ENCODE assay signal across 8 cellular contexts in genomic region chr12:11718768-11719253, GRCh38.
DNase-seq lines count a peak whose midpoint lies in the region; ATAC-seq and TF ChIP-seq lines count a peak whose summit lies in the region.

No MANE protein-coding gene starts in this region.

- H4K91ac ChIP-seq in IMR-90 (ENCODE audit: insufficient read depth, low read depth, low read length) = peak overlapping the region; percentile 72

- no peak for TF ChIP-seq POLR2A in IMR-90 (IDR thresholded peaks at IDR 0.05; ENCODE audit: low read depth, low read length)

- in situ Hi-C loops in IMR-90 (cut with MboI; ENCODE audit: low sequenced_read_pairs) = loop anchor here (25.0 kb wide), 1 partner anchor 993 kb away; the partner anchor contains the start of gene CDKN1B

- dilution Hi-C loops in IMR-90 (cut with HindIII; ENCODE audit: low sequenced_read_pairs, unreplicated experiment) = no loop called here

- H3K4ac ChIP-seq in IMR-90 (ENCODE audit: low read depth, low read length) = peak overlapping the region; percentile 86

- intact Hi-C loops in IMR-90 (cut with micrococcal nuclease) = loop anchor here (2.0 kb wide), 2 partner anchors 40 to 68 kb away; no protein-coding TSS in a partner anchor

- H2AK5ac ChIP-seq in IMR-90 (ENCODE audit: low read depth, low read length) = peak overlapping the region; percentile 95

- peaks cover 27% of the 10 kb centered on the region for H3K4me1 ChIP-seq in IMR-90 (ENCODE audit: control insufficient read depth, insufficient read depth, low read length)
- peaks cover 42% of the 10 kb centered on the region for H3K4me1 ChIP-seq in mesodermal cell (ENCODE audit: control insufficient read depth, insufficient read depth, low read length, poor library complexity, severe bottlenecking)

- peak overlapping the region; percentile 75; the same call in 2 of the 3 replicates for H2BK15ac ChIP-seq in IMR-90 (ENCODE audit: low read depth, low read length)

- peak; percentile 65 for DNase-seq in AG10803 (ENCODE audit: low read depth)
- DNase-seq in IMR-90 = peak; percentile 90
- peak; percentile 43 for DNase-seq in dedifferentiated amniotic fluid mesenchymal stem cell (ENCODE audit: extremely low spot score)
- DNase-seq in NCI-H345 treated with DMSO at 0.1 percent for 48 hours (lab: John Stamatoyannopoulos, UW; ENCODE audit: unreplicated experiment) = no peak
- DNase-seq in ecto neural progenitor cell (ENCODE audit: low spot score) = no peak
- no peak for DNase-seq in NK-92 (lab: John Stamatoyannopoulos, UW; ENCODE audit: unreplicated experiment)
- DNase-seq in NCI-H2029 (lab: John Stamatoyannopoulos, UW) = no peak

- H2AK9ac ChIP-seq in IMR-90 (replicated peaks; ENCODE audit: low read depth, low read length, poor library complexity) = peak overlapping the region; percentile 71

- H2AFZ ChIP-seq in IMR-90 (replicated peaks; ENCODE audit: low read length, poor library complexity) = peak overlapping the region; percentile 71

- peak overlapping the region; percentile 69 to 74 for H4K8ac ChIP-seq in IMR-90 (ENCODE audit: low read depth in 2 of 2, low read length in 2 of 2)

- H3K36me3 ChIP-seq in IMR-90 (ENCODE audit: control insufficient read depth, insufficient read depth, low read length) (peaks cover 1% of the 10 kb centered on the region; the same call in 1 of the 2 replicates), mesodermal cell (ENCODE audit: control insufficient read depth, insufficient read depth, low read length) (peaks cover 25% of the 10 kb centered on the region)

- peak overlapping the region; percentile 77 for H4K5ac ChIP-seq in IMR-90 (ENCODE audit: low read depth, low read length)

- H3K18ac ChIP-seq in IMR-90 (ENCODE audit: low read depth, low read length) = peak overlapping the region; percentile 60

- CTCF ChIA-PET in IMR-90 (lab: Yijun Ruan, JAX) = no interaction called here

- H3K9me1 ChIP-seq in IMR-90 (ENCODE audit: insufficient read depth, low read length) = peaks cover 18% of the 10 kb centered on the region

- H3K9ac ChIP-seq in IMR-90 (ENCODE audit: low read depth, low read length) = peak overlapping the region; percentile 36

- no peaks in the 10 kb centered on the region; the same call in 1 of the 2 replicates for H4K20me1 ChIP-seq in IMR-90 (ENCODE audit: insufficient read depth, low read length)

- H3K56ac ChIP-seq in IMR-90 (ENCODE audit: extremely low read depth, insufficient read depth, low read length) = peak overlapping the region; percentile 93

- no TSS peak for BruUV-seq in IMR-90 (replicated peaks; lab: Mats Ljungman, UMichigan)

- H3K4me2 ChIP-seq in IMR-90 (ENCODE audit: low read depth, low read length) = peak overlapping the region; percentile 30; the same call in 1 of the 2 replicates

- peak overlapping the region; percentile 83 for H2BK5ac ChIP-seq in IMR-90 (ENCODE audit: low read depth, low read length, poor library complexity, severe bottlenecking)

- peak overlapping the region; percentile 91 for H2BK120ac ChIP-seq in IMR-90 (ENCODE audit: low read depth, low read length)

- H3K79me1 ChIP-seq in IMR-90 (ENCODE audit: low read depth in 1 of 2, low read length in 2 of 2) = peaks cover 30 to 89% of the 10 kb centered on the region in 2 experiments

- WGBS in IMR-90 (ENCODE audit: extremely low coverage in 2 of 2, insufficient read length in 1 of 2), 2 experiments = no CpG with 5 or more reads among the region's 6 CpGs
- 46 to 60% methylated on average over 5 to 6 of the region's 6 CpGs for WGBS in mesodermal cell (ENCODE audit: insufficient coverage in 2 of 2), 2 experiments

- H3K4me3 ChIP-seq in AG10803 (ENCODE audit: low read length) (no peak overlapping the region), IMR-90 (ENCODE audit: insufficient read depth, low read depth, low read length) (no peak overlapping the region), mesodermal cell (ENCODE audit: extremely low read depth, insufficient read depth, low read length, poor library complexity, severe bottlenecking) (no peak overlapping the region)

- peak; percentile 66 for ATAC-seq in IMR-90 (ENCODE audit: low read depth)

- H2BK20ac ChIP-seq in IMR-90 (ENCODE audit: low read depth, low read length) = peak overlapping the region; percentile 84

- peak overlapping the region; percentile 84 for H3K23ac ChIP-seq in IMR-90 (ENCODE audit: low read depth, low read length)

- peak overlapping the region; percentile 96 for H3K27ac ChIP-seq in IMR-90 (ENCODE audit: insufficient read depth, low read length)
- H3K27ac ChIP-seq in mesodermal cell (ENCODE audit: low read depth, low read length, severe bottlenecking) = peak overlapping the region; percentile 92

- H3K9me3 ChIP-seq in IMR-90 (ENCODE audit: control insufficient read depth, insufficient read depth, low read length) (no peaks in the 10 kb centered on the region), mesodermal cell (ENCODE audit: control insufficient read depth, low read length) (no peaks in the 10 kb centered on the region)

- TF ChIP-seq RAD21 in IMR-90 (IDR thresholded peaks at IDR 0.05; ENCODE audit: low read length) = peak; percentile 20

- H3K14ac ChIP-seq in IMR-90 (replicated peaks; ENCODE audit: low read depth, low read length) = peak overlapping the region; percentile 81

- H3K27me3 ChIP-seq in IMR-90 (ENCODE audit: control insufficient read depth, insufficient read depth, low read length) = no peaks in the 10 kb centered on the region

- no peak for TF ChIP-seq CTCF in AG10803 (conservative IDR thresholded peaks at IDR 0.05; ENCODE audit: low read length)
- no peak for TF ChIP-seq CTCF in IMR-90 (conservative IDR thresholded peaks at IDR 0.05; ENCODE audit: low read depth, low read length)

- POLR2A ChIA-PET in IMR-90 (lab: Charles Lee; ENCODE audit: unreplicated experiment) = no interaction called here

TF ChIP-seq in IMR-90, 13 proteins besides CTCF, POLR2A, EP300 and RAD21:
- TF ChIP-seq CHD1 (IDR thresholded peaks at IDR 0.05; ENCODE audit: low read depth, low read length) (no peak), RFX5 (IDR thresholded peaks at IDR 0.05; ENCODE audit: low read depth, low read length) (no peak), ELK1 (IDR thresholded peaks at IDR 0.05; ENCODE audit: borderline replicate concordance, low read depth, low read length) (no peak), CEBPB (IDR thresholded peaks at IDR 0.05; ENCODE audit: low read depth, low read length) (peak; percentile 31; the same call in 1 of the 2 replicates), NFE2L2 (IDR thresholded peaks at IDR 0.05; ENCODE audit: low read depth, low read length) (no peak), MAZ (IDR thresholded peaks at IDR 0.05; ENCODE audit: borderline replicate concordance, low read depth, low read length) (no peak), MXI1 (IDR thresholded peaks at IDR 0.05; ENCODE audit: borderline replicate concordance, low read depth, low read length) (no peak), MAFK (IDR thresholded peaks at IDR 0.05; ENCODE audit: low read depth, low read length) (peak; percentile 30; the same call in 1 of the 2 replicates), FOS (IDR thresholded peaks at IDR 0.05; ENCODE audit: low read depth, low read length) (peak; percentile 90), USF2 (IDR thresholded peaks at IDR 0.05; ENCODE audit: low read depth, low read length) (no peak), SMC3 (IDR thresholded peaks at IDR 0.05; ENCODE audit: low read depth, low read length) (0 out of 2 replicates have a peak, but pooled peaks have one; percentile 1), BHLHE40 (IDR thresholded peaks at IDR 0.05; ENCODE audit: low read depth, low read length) (peak; percentile 69), RCOR1 (IDR thresholded peaks at IDR 0.05; ENCODE audit: insufficient replicate concordance, low read length) (no peak)
TF ChIP-seq in IMR-90: peak in this region for 5.

Comparison
In these comparisons a context has a peak if more than half of its experiments do, and no peak if none do; other contexts are left out.
1. DNase-seq: peak in AG10803 (single experiment), IMR-90 (single experiment) and dedifferentiated amniotic fluid mesenchymal stem cell (single experiment); none in NCI-H345 treated with DMSO at 0.1 percent for 48 hours (single experiment), ecto neural progenitor cell (single experiment), NK-92 (single experiment) and NCI-H2029 (single experiment).